ENCODE assay signal across 8 cellular contexts in the genomic region with DNA sequence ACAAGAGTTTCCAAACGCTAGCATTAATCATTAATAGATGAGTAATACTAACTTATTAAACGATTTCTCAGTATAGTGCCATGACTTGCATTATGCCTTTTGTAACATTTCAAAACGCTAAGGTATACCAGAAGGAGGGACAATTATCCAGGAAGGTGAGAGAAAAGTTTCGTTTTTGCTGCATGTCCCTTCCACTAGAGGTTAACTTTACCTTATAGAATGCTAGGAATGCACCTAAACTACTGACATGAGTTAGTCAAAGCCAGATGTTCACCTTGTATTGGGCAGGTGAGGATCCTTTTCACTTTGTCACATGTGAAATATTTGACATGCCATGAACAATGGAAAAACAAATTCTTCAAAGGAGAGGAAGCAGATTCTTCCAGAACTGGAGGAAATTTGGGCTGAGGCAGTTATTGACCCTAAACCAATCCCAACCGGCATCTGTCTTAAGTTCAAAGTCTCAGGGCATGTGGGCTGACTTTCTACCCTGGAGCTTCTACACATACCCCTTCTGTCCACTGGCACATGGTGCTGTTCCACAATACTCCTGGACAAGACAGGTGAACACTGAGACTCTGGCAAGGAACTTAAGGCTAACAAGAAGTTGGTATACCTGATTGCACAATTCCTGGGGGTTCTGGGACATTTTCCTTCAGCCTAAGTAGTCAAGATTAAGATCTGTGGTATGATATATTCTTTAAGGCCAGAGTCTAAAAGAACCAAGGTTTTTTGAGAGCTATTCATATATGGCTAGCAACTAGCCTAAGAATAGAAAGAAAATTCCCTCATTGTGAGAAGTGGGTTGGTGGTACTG. TPM values are rescaled to one million over a fixed set of nuclear protein-coding genes. Genes with fewer than 3 reads are reported as not detected.
A peak's percentile ranks its signal among the peaks of the same experiment; 100 is the strongest.
DNase-seq lines count a peak whose midpoint lies in the region; ATAC-seq and TF ChIP-seq lines count a peak whose summit lies in the region.

No MANE protein-coding gene starts in this region.

- CTCF ChIA-PET in activated CD8-positive, alpha-beta T cell treated with anti-CD3 and anti-CD28 coated beads for 36 hours (lab: Charles Lee): no interaction called here

- no peak for ATAC-seq in activated CD8-positive, alpha-beta T cell treated with anti-CD3 and anti-CD28 coated beads for 36 hours
- ATAC-seq in HG02852 (IDR thresholded peaks at IDR 0.05; ENCODE audit: unreplicated experiment): no peak

- H3K9me3 ChIP-seq in ES-I3 (ENCODE audit: control insufficient read depth, insufficient read depth, low read length): no peaks in the 10 kb centered on the region

- peaks cover 3% of the 10 kb centered on the region for H3K36me3 Mint-ChIP-seq in activated CD8-positive, alpha-beta T cell treated with anti-CD3 and anti-CD28 coated beads for 36 hours (ENCODE audit: low read depth)
- peaks cover 3% of the 10 kb centered on the region for H3K36me3 Mint-ChIP-seq in glutamatergic neuron (ENCODE audit: unreplicated experiment)
- no peaks in the 10 kb centered on the region for H3K36me3 Mint-ChIP-seq in progenitor cell of endocrine pancreas (ENCODE audit: insufficient read depth)

- peaks cover 9% of the 10 kb centered on the region for H3K4me1 ChIP-seq in ES-I3 (ENCODE audit: insufficient read depth, low read length)

- no peaks in the 10 kb centered on the region for H3K36me3 ChIP-seq in ES-I3 (ENCODE audit: insufficient read depth, low read length)

- H3K4me1 Mint-ChIP-seq in activated CD8-positive, alpha-beta T cell treated with anti-CD3 and anti-CD28 coated beads for 36 hours (ENCODE audit: low read depth): peaks cover 8% of the 10 kb centered on the region
- H3K4me1 Mint-ChIP-seq in glutamatergic neuron (ENCODE audit: low read depth, unreplicated experiment) (peaks cover 7% of the 10 kb centered on the region), progenitor cell of endocrine pancreas (ENCODE audit: low read depth) (peaks cover 2% of the 10 kb centered on the region)

- H3K4me3 Mint-ChIP-seq in activated CD8-positive, alpha-beta T cell treated with anti-CD3 and anti-CD28 coated beads for 36 hours: peak overlapping the region; percentile 88
- H3K4me3 Mint-ChIP-seq in glutamatergic neuron (ENCODE audit: unreplicated experiment) (peak overlapping the region; percentile 96), progenitor cell of endocrine pancreas (ENCODE audit: low read depth) (peak overlapping the region; percentile 78)

- no peak for DNase-seq in activated CD8-positive, alpha-beta T cell treated with anti-CD3 and anti-CD28 coated beads for 36 hours
- no peak for DNase-seq in glutamatergic neuron
- DNase-seq in progenitor cell of endocrine pancreas (ENCODE audit: low spot score, unreplicated experiment): no peak
- no peak for DNase-seq in NCI-H187 treated with DMSO at 0.1 percent for 48 hours (lab: John Stamatoyannopoulos, UW)
- no peak for DNase-seq in SHP77 (lab: John Stamatoyannopoulos, UW)
- no peak for DNase-seq in ACHN

- H3K9me3 Mint-ChIP-seq in activated CD8-positive, alpha-beta T cell treated with anti-CD3 and anti-CD28 coated beads for 36 hours: no peaks in the 10 kb centered on the region
- H3K9me3 Mint-ChIP-seq in glutamatergic neuron (ENCODE audit: unreplicated experiment) (peaks cover 9% of the 10 kb centered on the region), progenitor cell of endocrine pancreas (ENCODE audit: low read depth) (no peaks in the 10 kb centered on the region)

- no peak overlapping the region for H3K27ac Mint-ChIP-seq in activated CD8-positive, alpha-beta T cell treated with anti-CD3 and anti-CD28 coated beads for 36 hours
- peak overlapping the region; percentile 8 for H3K27ac Mint-ChIP-seq in glutamatergic neuron (ENCODE audit: unreplicated experiment)
- H3K27ac Mint-ChIP-seq in progenitor cell of endocrine pancreas: peak overlapping the region; percentile 74

- POLR2A ChIA-PET in activated CD8-positive, alpha-beta T cell treated with anti-CD3 and anti-CD28 coated beads for 36 hours (lab: Charles Lee): interaction anchor here (0.5 to 0.6 kb wide), 2 partner anchors 88 to 135 kb away, joined by 3 read pairs; no protein-coding TSS in a partner anchor

- H3K9ac ChIP-seq in ES-I3 (ENCODE audit: low read depth, low read length): peak overlapping the region; percentile 84; the same call in 1 of the 2 replicates

- no peak for TF ChIP-seq CTCF in activated CD8-positive, alpha-beta T cell treated with anti-CD3 and anti-CD28 coated beads for 36 hours (IDR thresholded peaks at IDR 0.05)
- no peak for TF ChIP-seq CTCF in glutamatergic neuron (IDR thresholded peaks at IDR 0.05; ENCODE audit: partially characterized antibody, unreplicated experiment)
- TF ChIP-seq CTCF in progenitor cell of endocrine pancreas (IDR thresholded peaks at IDR 0.05; ENCODE audit: unreplicated experiment): no peak

- intact Hi-C loops in activated CD8-positive, alpha-beta T cell treated with anti-CD3 and anti-CD28 coated beads for 36 hours (cut with micrococcal nuclease): loop anchor here (10.0 kb wide), 1 partner anchor 221 kb away; a partner anchor contains a TSS

- in situ Hi-C loops in ACHN (cut with HindIII; ENCODE audit: low pct_ligation_motif_present, low pct_unique_long_range_greater_than_20kb, low sequenced_read_pairs): no loop called here

- peaks cover 62% of the 10 kb centered on the region for H3K27me3 Mint-ChIP-seq in activated CD8-positive, alpha-beta T cell treated with anti-CD3 and anti-CD28 coated beads for 36 hours
- H3K27me3 Mint-ChIP-seq in glutamatergic neuron (ENCODE audit: unreplicated experiment) (peaks cover 10% of the 10 kb centered on the region), progenitor cell of endocrine pancreas (peaks cover 70% of the 10 kb centered on the region)

RNA-seq across cellular contexts. Expression of a gene that starts 2.5 kb away (rescaled TPM):
- total RNA-seq in activated CD8-positive, alpha-beta T cell treated with anti-CD3 and anti-CD28 coated beads for 36 hours: 10 to 100 TPM; 13.0 to 17.1 TPM
- total RNA-seq in glutamatergic neuron (ENCODE audit: unreplicated experiment) (28.8 TPM), progenitor cell of endocrine pancreas (8.1 and 9.9 TPM in 2 replicates)
